In genomic region chr20:4516851-4517250, GRCh38 we compare ENCODE assay signal across 23 cellular contexts.
"Had no signal": no experiment of that assay in that cellular context is flagged by ENCODE, and none has a peak within 500 bp of the region (broad histone marks: within the 10 kb centered on the region; RNA-seq: fewer than 3 reads in every experiment).

No MANE protein-coding gene starts in this region.

- DNase-seq: activated CD4-positive, alpha-beta T cell treated with anti-CD3 and anti-CD28 coated beads for 4 hours; activated CD8-positive, alpha-beta memory T cell treated with anti-CD3 and anti-CD28 coated beads, Interleukin-2, amount 50 U/mL, for 4 hours; activated CD8-positive, alpha-beta T cell treated with anti-CD3 and anti-CD28 coated beads for 36 hours; activated gamma-delta T cell treated with Interleukin-2 at 50 U/mL for 16 hours; activated naive CD4-positive, alpha-beta T cell treated with anti-CD3 and anti-CD28 coated beads, Interleukin-2, amount 10 ng/mL, durations not matched to agents 7 days and 5 days; activated naive CD8-positive, alpha-beta T cell treated with anti-CD3 and anti-CD28 coated beads for 36 hours; activated T-cell treated with anti-CD3 and anti-CD28 coated beads, Interleukin-2, amount 50 U/mL, for 72 hours; brain microvascular endothelial cell; KG1; MG63; NCI-H1105; NCI-H1436 treated with DMSO at 0.1 percent for 48 hours; NCI-H187; NCI-H2081; NCI-H510A treated with DMSO at 0.1 percent for 48 hours; NCI-H69; NK-92 treated with Interleukin-12 subunit alpha and Interleukin-12 subunit beta, amount 100 ng/mL, for 24 hours; OCI-M1; SHP77; SW 1271 had no signal

- H3K27me3 ChIP-seq: brain microvascular endothelial cell, MG63, SJSA1 had no signal

- H3K9me3 ChIP-seq: MG63, SJSA1 had no signal

- H3K36me3 ChIP-seq: brain microvascular endothelial cell, MG63, SJSA1 had no signal

- ATAC-seq: activated CD4-positive, CD25-positive, alpha-beta regulatory T cell treated with anti-CD3 and anti-CD28 coated beads, Interleukin-2, amount 50 U/mL, for 24 hours; activated CD8-positive, alpha-beta T cell treated with anti-CD3 and anti-CD28 coated beads for 36 hours; activated T-cell treated with anti-CD3 and anti-CD28 coated beads, Interleukin-2, amount 50 U/mL, for 72 hours; SK-N-SH treated with all-trans-retinoic acid at 6 μM for 48 hours had no signal

- H3K4me3 ChIP-seq: MG63, SJSA1 had no signal

- H3K27ac ChIP-seq: brain microvascular endothelial cell, SJSA1 had no signal
